ENCODE assay signal across 15 cellular contexts in genomic region chr3:41715376-41715775, GRCh38.
"Had no signal": no experiment of that assay in that cellular context is flagged by ENCODE, and none has a peak within 500 bp of the region (broad histone marks: within the 10 kb centered on the region; RNA-seq: fewer than 3 reads in every experiment).

No MANE protein-coding gene starts in this region.

- ATAC-seq: gastrocnemius medialis; left cardiac atrium; naive thymus-derived CD8-positive, alpha-beta T cell; psoas muscle had no signal

- H3K4me1 ChIP-seq: esophagus muscularis mucosa, gastrocnemius medialis, psoas muscle had no signal

- H3K27ac ChIP-seq: coronary artery, epithelial cell of prostate, esophagus muscularis mucosa, gastrocnemius medialis, neutrophil, psoas muscle, sigmoid colon had no signal

- H3K27me3 ChIP-seq: esophagus muscularis mucosa, gastrocnemius medialis, neutrophil, sigmoid colon had no signal

- H3K36me3 ChIP-seq: esophagus muscularis mucosa, gastrocnemius medialis, neutrophil, sigmoid colon had no signal

- H3K4me3 ChIP-seq: coronary artery, esophagus muscularis mucosa, gastrocnemius medialis, psoas muscle, sigmoid colon had no signal

- DNase-seq: effector CD8-positive, alpha-beta T cell; gastrocnemius medialis; glutamatergic neuron; islet precursor cell; left cardiac atrium; naive thymus-derived CD8-positive, alpha-beta T cell; psoas muscle; sigmoid colon; small intestine; stimulated activated CD4-positive, alpha-beta T cell treated with anti-CD3 and anti-CD28 coated beads, Interleukin-2, amount 100 ng/mL, for 48 hours; stimulated activated naive CD4-positive, alpha-beta T cell treated with Interleukin-2 at 50 U/mL for 16 hours had no signal

- H3K9me3 ChIP-seq: esophagus muscularis mucosa, gastrocnemius medialis, neutrophil, psoas muscle, sigmoid colon had no signal
